ENCODE assay signal across 27 cellular contexts in genomic region chr18:22585821-22586220, GRCh38.
"Had no signal": no experiment of that assay in that cellular context is flagged by ENCODE, and none has a peak within 500 bp of the region (broad histone marks: within the 10 kb centered on the region; RNA-seq: fewer than 3 reads in every experiment).

No MANE protein-coding gene starts in this region.

- H3K9me3 ChIP-seq: esophagus squamous epithelium had no signal

- DNase-seq: activated CD4-positive, alpha-beta memory T cell treated with anti-CD3 and anti-CD28 coated beads, Interleukin-2, amount 10 ng/mL, durations not matched to agents 7 days and 5 days; activated CD4-positive, alpha-beta T cell treated with anti-CD3 and anti-CD28 coated beads for 36 hours; activated CD4-positive, alpha-beta T cell treated with anti-CD3 and anti-CD28 coated beads, Interleukin-2, amount 10 ng/mL, durations not matched to agents 7 days and 5 days; activated CD4-positive, alpha-beta T cell treated with anti-CD3 and anti-CD28 coated beads, Interleukin-2, amount 50 U/mL, for 4 hours; activated CD4-positive, CD25-positive, alpha-beta regulatory T cell; activated CD4-positive, CD25-positive, alpha-beta regulatory T cell treated with anti-CD3 and anti-CD28 coated beads, Interleukin-2, amount 50 U/mL, for 72 hours; activated effector memory CD4-positive, alpha-beta T cell treated with Interleukin-2 at 50 U/mL for 16 hours; activated gamma-delta T cell treated with Interleukin-2 at 50 U/mL for 16 hours; activated naive CD4-positive, alpha-beta T cell treated with anti-CD3 and anti-CD28 coated beads, Interleukin-2, amount 50 U/mL, for 16 hours; activated naive CD4-positive, alpha-beta T cell treated with Interleukin-2 at 50 U/mL for 16 hours; activated T-cell treated with anti-CD3 and anti-CD28 coated beads, Interleukin-2, amount 50 U/mL, for 4 hours; amniotic stem cell; anterior cingulate cortex; brain microvascular endothelial cell; caudate nucleus; cortex of kidney; dermis blood vessel endothelial cell; effector CD4-positive, alpha-beta T cell; effector memory CD8-positive, alpha-beta T cell; esophagus squamous epithelium; foreskin melanocyte; T-helper 2 cell had no signal

- FAIRE-seq: astrocyte, colon had no signal

- ATAC-seq: activated CD4-positive, alpha-beta T cell treated with anti-CD3 and anti-CD28 coated beads for 36 hours; activated T-cell treated with anti-CD3 and anti-CD28 coated beads, Interleukin-2, amount 50 U/mL, for 4 hours; activated T-helper 17 cell treated with anti-CD3 and anti-CD28 coated beads, Interleukin-2, amount 50 U/mL, for 72 hours; effector memory CD8-positive, alpha-beta T cell; gastroesophageal sphincter had no signal

- H3K4me1 ChIP-seq: esophagus squamous epithelium, gastroesophageal sphincter had no signal

- H3K36me3 ChIP-seq: brain microvascular endothelial cell, esophagus squamous epithelium, gastroesophageal sphincter had no signal

- H3K4me3 ChIP-seq: esophagus squamous epithelium, gastroesophageal sphincter had no signal

- H3K27ac ChIP-seq: brain microvascular endothelial cell, epithelial cell of prostate, esophagus squamous epithelium, gastroesophageal sphincter had no signal

- H3K27me3 ChIP-seq: brain microvascular endothelial cell, gastroesophageal sphincter had no signal
